8 cellular contexts compared by ENCODE assay signal in genomic region chr1:238239343-238239742, GRCh38.
"Had no signal": no experiment of that assay in that cellular context is flagged by ENCODE, and none has a peak within 500 bp of the region (broad histone marks: within the 10 kb centered on the region; RNA-seq: fewer than 3 reads in every experiment).

No MANE protein-coding gene starts in this region.

- H2AFZ ChIP-seq: GM23248 had no signal

- H3K27ac ChIP-seq: GM23248 had no signal

- DNase-seq: GOT3, HCEC 1CT, IMR-90, KG1 had no signal

- H3K9ac ChIP-seq: GM23248 had no signal

- H3K4me3 ChIP-seq: GM23248, K562 had no signal

- FAIRE-seq: H54, HTR-8/SVneo, K562 had no signal
